18 cellular contexts compared by ENCODE assay signal in the genomic region with DNA sequence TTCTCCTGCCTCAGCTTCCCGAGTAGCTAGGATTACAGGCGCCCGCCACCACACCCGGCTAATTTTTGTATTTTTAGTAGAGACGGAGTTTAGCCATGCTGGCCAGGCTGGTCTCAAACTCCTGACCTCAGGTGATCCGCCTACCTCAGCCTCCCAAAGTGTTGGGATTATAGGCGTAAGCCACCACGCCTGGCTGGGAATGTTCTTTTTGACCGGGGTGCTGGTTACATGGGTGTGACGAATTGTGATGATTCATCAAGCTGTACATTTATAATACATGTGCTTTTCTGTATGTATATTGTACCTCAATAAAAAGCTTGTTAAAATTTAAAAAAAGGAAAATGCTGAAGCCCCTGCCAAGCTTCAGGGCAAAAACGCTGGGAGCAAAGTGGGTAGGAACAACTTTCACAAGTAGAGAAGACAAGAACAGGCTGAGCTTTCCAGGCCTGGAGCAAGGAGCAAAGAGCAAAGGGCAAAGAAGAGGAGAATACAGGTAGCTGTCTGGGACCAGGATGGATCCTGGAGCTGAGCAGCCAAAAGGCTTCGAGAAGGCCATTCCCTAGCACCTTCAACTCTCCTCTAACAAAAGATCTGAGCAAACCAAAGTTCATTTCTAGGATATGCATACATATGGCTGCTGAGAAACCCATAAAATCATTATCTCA.
"Had no signal": no experiment of that assay in that cellular context is flagged by ENCODE, and none has a peak within 500 bp of the region (broad histone marks: within the 10 kb centered on the region; RNA-seq: fewer than 3 reads in every experiment).

No MANE protein-coding gene starts in this region.

- H3K4me3 ChIP-seq: dorsolateral prefrontal cortex, gastrocnemius medialis, psoas muscle, stomach, thoracic aorta had no signal

- H3K4me1 ChIP-seq: gastrocnemius medialis, psoas muscle, stomach had no signal

- FAIRE-seq: kidney, urothelium cell line had no signal

- H3K27ac ChIP-seq: dorsolateral prefrontal cortex, gastrocnemius medialis, neutrophil, psoas muscle, stomach, thoracic aorta had no signal

- DNase-seq: caudate nucleus; cortex of kidney; dorsolateral prefrontal cortex; effector CD8-positive, alpha-beta T cell; gastrocnemius medialis; immature natural killer cell; kidney; left cardiac atrium; naive thymus-derived CD8-positive, alpha-beta T cell; psoas muscle; retina; stimulated activated CD4-positive, alpha-beta T cell treated with anti-CD3 and anti-CD28 coated beads, Interleukin-2, amount 100 ng/mL, for 24 hours; stimulated activated naive CD4-positive, alpha-beta T cell; stomach; substantia nigra had no signal

- H3K27me3 ChIP-seq: dorsolateral prefrontal cortex, gastrocnemius medialis, neutrophil, stomach had no signal

- H3K9me3 ChIP-seq: gastrocnemius medialis, neutrophil, psoas muscle, stomach, thoracic aorta had no signal
